ENCODE assay signal across 23 cellular contexts in genomic region chr5:173875189-173875588, GRCh38.
"Had no signal": no experiment of that assay in that cellular context is flagged by ENCODE, and none has a peak within 500 bp of the region (broad histone marks: within the 10 kb centered on the region; RNA-seq: fewer than 3 reads in every experiment).

No MANE protein-coding gene starts in this region.

- H3K36me3 Mint-ChIP-seq: IgD-negative memory B cell had no signal

- H3K9me3 ChIP-seq: SK-N-SH had no signal

- H3K9me3 Mint-ChIP-seq: IgD-negative memory B cell had no signal

- H3K4me2 ChIP-seq: SK-N-SH had no signal

- H3K4me3 Mint-ChIP-seq: IgD-negative memory B cell had no signal

- DNase-seq: KBM-7; MV-4-11; NCI-H1048; NCI-H1105; NCI-H1436 treated with DMSO at 0.1 percent for 48 hours; NCI-H1694; NCI-H187 treated with DMSO at 0.1 percent for 48 hours; NCI-H2029 treated with DMSO at 0.1 percent for 48 hours; NCI-H2171 treated with DMSO at 0.1 percent for 48 hours; NCI-H345; NCI-H446 treated with DMSO at 0.1 percent for 48 hours; NCI-H510A treated with DMSO at 0.1 percent for 48 hours; NCI-H526; NK-92 treated with Interleukin-12 subunit alpha and Interleukin-12 subunit beta, amount 100 ng/mL, for 24 hours; PC-3; SHP77; SK-N-SH; SW 1271 had no signal

- H3K9ac ChIP-seq: SK-N-SH had no signal

- H3K27me3 Mint-ChIP-seq: IgD-negative memory B cell had no signal

- H3K27ac Mint-ChIP-seq: IgD-negative memory B cell had no signal

- FAIRE-seq: HTR-8/SVneo had no signal

- ATAC-seq: Panc1, PC-3 had no signal

- H3K4me1 Mint-ChIP-seq: IgD-negative memory B cell had no signal

- H3K27ac ChIP-seq: HL-60, RWPE1 had no signal
